ENCODE assay signal across 1 cellular context in genomic region chr6:13487122-13488014, GRCh38.
TF ChIP-seq lines count a peak whose summit lies in the region.

GFOD1 (minus strand) TSS chr6:13487600; CDS start chr6:13486890, 710 bp downstream.

TF ChIP-seq in HepG2, 621 proteins besides CTCF, POLR2A, EP300 and RAD21 (continued from another document):
- TF ChIP-seq TBP (CRISPR knock-in tag; IDR thresholded peaks at IDR 0.05) (no peak), FOXO1 (CRISPR knock-in tag; IDR thresholded peaks at IDR 0.05) (peak; percentile 50; the same call in 1 of the 2 replicates), UBTF (CRISPR knock-in tag; IDR thresholded peaks at IDR 0.05) (peak; percentile 85; the same call in 1 of the 2 replicates), HNF4G (IDR thresholded peaks at IDR 0.05; ENCODE audit: borderline replicate concordance, low read depth, low read length) (no peak), HNF4G (CRISPR knock-in tag; IDR thresholded peaks at IDR 0.05; ENCODE audit: borderline replicate concordance, low read depth) (0 out of 2 replicates have a peak, but pooled peaks have one; percentile 18), NFKB2 (CRISPR knock-in tag; IDR thresholded peaks at IDR 0.05; ENCODE audit: borderline replicate concordance) (peak; percentile 69; the same call in 1 of the 2 replicates), YEATS2 (CRISPR knock-in tag; IDR thresholded peaks at IDR 0.05; ENCODE audit: borderline replicate concordance) (no peak), STAT6 (CRISPR knock-in tag; IDR thresholded peaks at IDR 0.05; ENCODE audit: borderline replicate concordance) (no peak), KMT2A (CRISPR knock-in tag; IDR thresholded peaks at IDR 0.05) (peak; percentile 61)
